9 cellular contexts compared by ENCODE assay signal in genomic region chr15:70605606-70606410, GRCh38.
A peak's percentile ranks its signal among the peaks of the same experiment; 100 is the strongest.
DNase-seq lines count a peak whose midpoint lies in the region; ATAC-seq and TF ChIP-seq lines count a peak whose summit lies in the region.
"Had no signal": no experiment of that assay in that cellular context is flagged by ENCODE, and none has a peak within 500 bp of the region (broad histone marks: within the 10 kb centered on the region; RNA-seq: fewer than 3 reads in every experiment).

No MANE protein-coding gene starts in this region.

- H3K27ac ChIP-seq in HEK293 (ENCODE audit: extremely low read depth, low read depth, low read length) (no peak overlapping the region), sigmoid colon (peak overlapping the region in 3 of 4 donors; percentile 37 to 79 (median 79)), Peyer's patch (no peak overlapping the region)

- intact Hi-C loops in sigmoid colon (cut with DNase I), result no loop called here

- H3K4me1 ChIP-seq in HEK293 (ENCODE audit: control insufficient read depth, insufficient read depth, low read length) (peaks cover 8% of the 10 kb centered on the region), sigmoid colon (peaks cover 0 to 36% (median 28%) of the 10 kb centered on the region in 4 donors), Peyer's patch (peaks cover 0 to 13% (median 0%) of the 10 kb centered on the region in 4 donors)

- TF ChIP-seq POLR2A in sigmoid colon (IDR thresholded peaks at IDR 0.05), result no peak
- no peak for TF ChIP-seq POLR2A in Peyer's patch (IDR thresholded peaks at IDR 0.05)

- no peak for ATAC-seq in HG03354 (IDR thresholded peaks at IDR 0.05; ENCODE audit: poor library complexity, severe bottlenecking, unreplicated experiment)

- H3K4me3 ChIP-seq in HEK293 (ENCODE audit: low read depth, low read length) (no peak overlapping the region), sigmoid colon (no peak overlapping the region), Peyer's patch (no peak overlapping the region)

- DNase-seq in astrocyte of the hippocampus (ENCODE audit: low read depth, low spot score) (peak; percentile 95), hepatic stellate cell (ENCODE audit: low spot score) (peak; percentile 32), sigmoid colon (peak; percentile 92), NCI-H526 treated with DMSO at 0.1 percent for 48 hours (lab: John Stamatoyannopoulos, UW) (no peak), Peyer's patch (no peak), NAMALWA (ENCODE audit: low spot score) (no peak)
- DNase-seq: NCI-H226 had no signal

- no peaks in the 10 kb centered on the region for H3K36me3 ChIP-seq in HEK293 (ENCODE audit: control insufficient read depth in 2 of 2, insufficient read depth in 1 of 2, low read length in 2 of 2)
- no peaks in the 10 kb centered on the region for H3K36me3 ChIP-seq in sigmoid colon
- H3K36me3 ChIP-seq in Peyer's patch, result no peaks in the 10 kb centered on the region

- CTCF ChIA-PET in HEK293 (lab: Yijun Ruan, JAX), result interaction anchor here (0.7 to 3.6 kb wide), 6 partner anchors 9 to 139 kb away, joined by 3 to 20 read pairs (median 3); no protein-coding TSS in a partner anchor

- no peak for TF ChIP-seq EP300 in sigmoid colon (IDR thresholded peaks at IDR 0.05)

- POLR2A ChIA-PET in HEK293 (lab: Yijun Ruan, JAX), result no interaction called here

- H3K9me3 ChIP-seq in HEK293 (ENCODE audit: control insufficient read depth, insufficient read depth, low read depth, low read length), result no peaks in the 10 kb centered on the region
- no peaks in the 10 kb centered on the region for H3K9me3 ChIP-seq in sigmoid colon
- no peaks in the 10 kb centered on the region for H3K9me3 ChIP-seq in Peyer's patch

- no peaks in the 10 kb centered on the region for H3K27me3 ChIP-seq in sigmoid colon
- no peaks in the 10 kb centered on the region for H3K27me3 ChIP-seq in Peyer's patch

- 32 to 60% methylated on average over 7 of the region's 7 CpGs for WGBS in sigmoid colon, 2 donors

- TF ChIP-seq CTCF in HEK293 (tag by site-specific recombination; IDR thresholded peaks at IDR 0.05) (no peak), sigmoid colon (IDR thresholded peaks at IDR 0.05) (no peak), Peyer's patch (IDR thresholded peaks at IDR 0.05) (no peak)

TF ChIP-seq in HEK293, 187 proteins besides CTCF, POLR2A, EP300 and RAD21:
- TF ChIP-seq ZNF704 (tag by site-specific recombination; IDR thresholded peaks at IDR 0.05), result no peak
- peak; percentile 76 for TF ChIP-seq GLIS1 (tag by site-specific recombination; IDR thresholded peaks at IDR 0.05)

Comparison
In these comparisons a context has a peak if more than half of its experiments do, and no peak if none do; other contexts are left out.
1. H3K27ac ChIP-seq: peak in sigmoid colon (3 of 4); none in HEK293 (single experiment) and Peyer's patch (0 of 4).
2. DNase-seq: peak in astrocyte of the hippocampus (single experiment), hepatic stellate cell (single experiment) and sigmoid colon (single experiment); none in NCI-H526 treated with DMSO at 0.1 percent for 48 hours (single experiment), Peyer's patch (0 of 3) and NAMALWA (single experiment).